ENCODE assay signal across 14 cellular contexts in genomic region chr11:457071-457760, GRCh38. TPM values are rescaled to one million over a fixed set of nuclear protein-coding genes. Genes with fewer than 3 reads are reported as not detected.
A peak's percentile ranks its signal among the peaks of the same experiment; 100 is the strongest.
DNase-seq lines count a peak whose midpoint lies in the region; ATAC-seq and TF ChIP-seq lines count a peak whose summit lies in the region.
"Had no signal": no experiment of that assay in that cellular context is flagged by ENCODE, and none has a peak within 500 bp of the region (broad histone marks: within the 10 kb centered on the region; RNA-seq: fewer than 3 reads in every experiment).

No MANE protein-coding gene starts in this region.

- H3K79me2 ChIP-seq in OCI-LY7 (ENCODE audit: insufficient read depth, low read depth, low read length) = no peaks in the 10 kb centered on the region
- H3K79me2 ChIP-seq in trophoblast cell (ENCODE audit: control insufficient read depth, insufficient read depth, low read length, poor library complexity) = peaks cover 10% of the 10 kb centered on the region

- no peak overlapping the region for H4K91ac ChIP-seq in trophoblast cell (ENCODE audit: low read depth, low read length)

- H2BK120ac ChIP-seq in trophoblast cell (ENCODE audit: insufficient read depth, low read length, poor library complexity) = no peak overlapping the region

- H3K4me1 Mint-ChIP-seq in activated CD4-positive, alpha-beta T cell treated with anti-CD3 and anti-CD28 coated beads, Interleukin-2, amount 10 ng/mL, durations not matched to agents 7 days and 5 days = peaks cover 32% of the 10 kb centered on the region

- peak overlapping the region; percentile 68 for H3K27ac Mint-ChIP-seq in activated CD4-positive, alpha-beta T cell treated with anti-CD3 and anti-CD28 coated beads, Interleukin-2, amount 10 ng/mL, durations not matched to agents 7 days and 5 days

- H3K36me3 ChIP-seq in OCI-LY7 (ENCODE audit: insufficient read depth, low read length) = peaks cover 10% of the 10 kb centered on the region; the same call in 1 of the 2 replicates
- peaks cover 15% of the 10 kb centered on the region for H3K36me3 ChIP-seq in effector memory CD4-positive, alpha-beta T cell (ENCODE audit: control insufficient read depth, insufficient read depth, low read length)
- peaks cover 49 to 57% of the 10 kb centered on the region in 2 experiments for H3K36me3 ChIP-seq in trophoblast cell (ENCODE audit: control insufficient read depth in 1 of 2, insufficient read depth in 2 of 2, low read length in 2 of 2)

- H3K4me1 ChIP-seq in OCI-LY7 (ENCODE audit: insufficient read depth, low read length, poor library complexity, severe bottlenecking) (peaks cover 7% of the 10 kb centered on the region), trophoblast cell (ENCODE audit: control insufficient read depth in 1 of 2, insufficient read depth in 2 of 2, low read length in 2 of 2) (peaks cover 13 to 22% of the 10 kb centered on the region in 2 experiments)
- peaks cover 23% of the 10 kb centered on the region for H3K4me1 ChIP-seq in effector memory CD4-positive, alpha-beta T cell (ENCODE audit: control insufficient read depth, insufficient read depth, low read length, poor library complexity, severe bottlenecking)

- no peak overlapping the region for H3K4me2 ChIP-seq in OCI-LY7 (ENCODE audit: low read length)
- H3K4me2 ChIP-seq in trophoblast cell (ENCODE audit: low read length) = no peak overlapping the region

- no peak for DNase-seq in activated CD4-positive, alpha-beta T cell treated with anti-CD3 and anti-CD28 coated beads, Interleukin-2, amount 10 ng/mL, durations not matched to agents 7 days and 5 days
- no peak for DNase-seq in activated CD4-positive, alpha-beta T cell treated with anti-CD3 and anti-CD28 coated beads, Interleukin-2, amount 50 U/mL, for 4 hours
- DNase-seq in OCI-LY7 (ENCODE audit: low spot score) = no peak
- no peak for DNase-seq in effector memory CD4-positive, alpha-beta T cell
- no peak for DNase-seq in trophoblast cell
- DNase-seq in HPDE6-E6E7 (ENCODE audit: extremely low spot score) = no peak
- no peak for DNase-seq in NCI-H82 (lab: John Stamatoyannopoulos, UW)
- DNase-seq: heart right ventricle, NCI-H1048, PC-3, substantia nigra had no signal

- H3K18ac ChIP-seq in trophoblast cell (ENCODE audit: low read length) = no peak overlapping the region

- H3K27me3 Mint-ChIP-seq in activated CD4-positive, alpha-beta T cell treated with anti-CD3 and anti-CD28 coated beads, Interleukin-2, amount 10 ng/mL, durations not matched to agents 7 days and 5 days = no peaks in the 10 kb centered on the region

- H4K20me1 ChIP-seq in OCI-LY7 (ENCODE audit: insufficient read depth, low read length) = no peaks in the 10 kb centered on the region

- no peak for TF ChIP-seq CTCF in OCI-LY7 (conservative IDR thresholded peaks at IDR 0.05; ENCODE audit: low read length)

- H2AK5ac ChIP-seq in trophoblast cell (ENCODE audit: low read length) = no peak overlapping the region

- no peak overlapping the region for H4K8ac ChIP-seq in trophoblast cell (ENCODE audit: low read depth, low read length)

- H3K9ac ChIP-seq in trophoblast cell (ENCODE audit: low read length) = no peak overlapping the region

- peaks cover 11% of the 10 kb centered on the region for H3K79me1 ChIP-seq in trophoblast cell (ENCODE audit: low read length)

- BruUV-seq in OCI-LY7 (replicated peaks; lab: Mats Ljungman, UMichigan) = TSS peak; percentile 33

- WGBS in trophoblast cell (ENCODE audit: extremely low coverage, insufficient coverage, insufficient read length) = no CpG with 5 or more reads among the region's 23 CpGs

- POLR2A ChIA-PET in activated CD4-positive, alpha-beta T cell treated with anti-CD3 and anti-CD28 coated beads, Interleukin-2, amount 10 ng/mL, durations not matched to agents 7 days and 5 days (lab: Charles Lee) = interaction anchor here (0.5 kb wide), 1 partner anchor 133 kb away, joined by 3 read pairs; no protein-coding TSS in a partner anchor
- POLR2A ChIA-PET in OCI-LY7 (lab: Charles Lee) = no interaction called here

- no peak overlapping the region for H2AFZ ChIP-seq in OCI-LY7 (ENCODE audit: low read length)
- no peak overlapping the region for H2AFZ ChIP-seq in trophoblast cell (ENCODE audit: insufficient read depth, low read length, poor library complexity)

- H3K9me3 Mint-ChIP-seq in activated CD4-positive, alpha-beta T cell treated with anti-CD3 and anti-CD28 coated beads, Interleukin-2, amount 10 ng/mL, durations not matched to agents 7 days and 5 days = no peaks in the 10 kb centered on the region

- H3K9me3 ChIP-seq in OCI-LY7 (ENCODE audit: low read length) (no peaks in the 10 kb centered on the region), trophoblast cell (ENCODE audit: insufficient read depth, low read depth, low read length) (peaks cover 3% of the 10 kb centered on the region)
- no peaks in the 10 kb centered on the region for H3K9me3 ChIP-seq in effector memory CD4-positive, alpha-beta T cell (ENCODE audit: control insufficient read depth, low read length)
- H3K9me3 ChIP-seq: heart right ventricle, neutrophil had no signal

- no peak for ATAC-seq in HG03565 (IDR thresholded peaks at IDR 0.05; ENCODE audit: unreplicated experiment)
- ATAC-seq: heart right ventricle, PC-3 had no signal

- H4K12ac ChIP-seq in trophoblast cell (ENCODE audit: low read depth, low read length) = no peak overlapping the region

- H3K23ac ChIP-seq in trophoblast cell (ENCODE audit: low read length) = no peak overlapping the region

- H3K4me3 ChIP-seq in OCI-LY7 (ENCODE audit: low read depth, low read length, poor library complexity, severe bottlenecking) = no peak overlapping the region
- peak overlapping the region; percentile 23 for H3K4me3 ChIP-seq in effector memory CD4-positive, alpha-beta T cell (ENCODE audit: insufficient read depth, low read depth, low read length, poor library complexity, severe bottlenecking)
- peak overlapping the region; percentile 42 for H3K4me3 ChIP-seq in trophoblast cell (ENCODE audit: low read depth, low read length)
- H3K4me3 ChIP-seq: heart right ventricle had no signal

- no peaks in the 10 kb centered on the region for H3K9me2 ChIP-seq in OCI-LY7 (ENCODE audit: insufficient read depth, low read length)

- no peak overlapping the region for H3K4ac ChIP-seq in trophoblast cell (ENCODE audit: low read depth, low read length)

- intact Hi-C loops in OCI-LY7 (cut with micrococcal nuclease; ENCODE audit: unreplicated experiment) = no loop called here

- H3K27me3 ChIP-seq in effector memory CD4-positive, alpha-beta T cell (replicated peaks; ENCODE audit: control insufficient read depth, insufficient read depth, low read length, poor library complexity, severe bottlenecking) = no peaks in the 10 kb centered on the region
- H3K27me3 ChIP-seq in trophoblast cell (ENCODE audit: insufficient read depth, low read length) = no peaks in the 10 kb centered on the region
- H3K27me3 ChIP-seq: heart right ventricle, neutrophil had no signal

- H3K27ac ChIP-seq in OCI-LY7 (ENCODE audit: low read depth, low read length, poor library complexity, severe bottlenecking) (no peak overlapping the region), trophoblast cell (ENCODE audit: low read depth, low read length) (no peak overlapping the region)
- peak overlapping the region; percentile 66 for H3K27ac ChIP-seq in effector memory CD4-positive, alpha-beta T cell (ENCODE audit: insufficient read depth, low read length, poor library complexity, severe bottlenecking)
- H3K27ac ChIP-seq: neutrophil had no signal

- no peak overlapping the region for H2BK12ac ChIP-seq in trophoblast cell (ENCODE audit: low read length)

- peaks cover 12% of the 10 kb centered on the region for H3K36me3 Mint-ChIP-seq in activated CD4-positive, alpha-beta T cell treated with anti-CD3 and anti-CD28 coated beads, Interleukin-2, amount 10 ng/mL, durations not matched to agents 7 days and 5 days (ENCODE audit: low read depth)

- no peak overlapping the region for H2BK5ac ChIP-seq in trophoblast cell (ENCODE audit: low read depth, low read length, poor library complexity)

- CTCF ChIA-PET in activated CD4-positive, alpha-beta T cell treated with anti-CD3 and anti-CD28 coated beads, Interleukin-2, amount 10 ng/mL, durations not matched to agents 7 days and 5 days (lab: Charles Lee) = interaction anchor here (0.6 to 1.5 kb wide), 5 partner anchors 9 to 286 kb away, joined by 3 to 4 read pairs (median 4); no protein-coding TSS in a partner anchor
- CTCF ChIA-PET in OCI-LY7 (lab: Charles Lee; ENCODE audit: unreplicated experiment) = no interaction called here

- peak overlapping the region; percentile 47 for H3K4me3 Mint-ChIP-seq in activated CD4-positive, alpha-beta T cell treated with anti-CD3 and anti-CD28 coated beads, Interleukin-2, amount 10 ng/mL, durations not matched to agents 7 days and 5 days

- no peak overlapping the region for H3K14ac ChIP-seq in trophoblast cell (ENCODE audit: low read length)

RNA-seq across cellular contexts. Expression of gene PTDSS2, which starts 7.1 kb away (rescaled TPM):
- 10 to 100 TPM; 22.7 to 25.2 TPM for total RNA-seq in activated CD4-positive, alpha-beta T cell treated with anti-CD3 and anti-CD28 coated beads, Interleukin-2, amount 10 ng/mL, durations not matched to agents 7 days and 5 days
- total RNA-seq in OCI-LY7 (2014; rRNA removed; shearing (Covaris generic)) = 19.6 and 27.8 TPM in 2 replicates
- total RNA-seq in OCI-LY7 (2022) = 30.3 and 32.7 TPM in 2 replicates
- polyA plus RNA-seq in trophoblast cell (2013) = 27.0 and 28.6 TPM in 2 replicates

RNA-seq across cellular contexts. Expression of gene ANO9, which starts 15.4 kb away (rescaled TPM):
- total RNA-seq in activated CD4-positive, alpha-beta T cell treated with anti-CD3 and anti-CD28 coated beads, Interleukin-2, amount 10 ng/mL, durations not matched to agents 7 days and 5 days = 10 to 100 TPM; 88.2 to 94.2 TPM
- 22.2 and 25.7 TPM in 2 replicates for total RNA-seq in OCI-LY7 (2014; rRNA removed; shearing (Covaris generic))
- total RNA-seq in OCI-LY7 (2022) = 27.6 and 28.2 TPM in 2 replicates
- polyA plus RNA-seq in trophoblast cell (2013) = 16.3 and 16.5 TPM in 2 replicates
- total RNA-seq: A673 had no signal

RNA-seq across cellular contexts. Expression of gene SIGIRR, which starts 42.4 kb away (rescaled TPM):
- total RNA-seq in activated CD4-positive, alpha-beta T cell treated with anti-CD3 and anti-CD28 coated beads, Interleukin-2, amount 10 ng/mL, durations not matched to agents 7 days and 5 days = 100 to 1,000 TPM; 226 to 255 TPM
- total RNA-seq in OCI-LY7 (2014; rRNA removed; shearing (Covaris generic)) = 36.9 and 57.2 TPM in 2 replicates
- total RNA-seq in OCI-LY7 (2022) = 25.3 and 29.2 TPM in 2 replicates
- polyA plus RNA-seq in trophoblast cell (2013) = 49.3 and 51.6 TPM in 2 replicates

RNA-seq across cellular contexts. Expression of gene RNH1, which starts 49.8 kb away (rescaled TPM):
- total RNA-seq in activated CD4-positive, alpha-beta T cell treated with anti-CD3 and anti-CD28 coated beads, Interleukin-2, amount 10 ng/mL, durations not matched to agents 7 days and 5 days = 10 to 100 TPM; 90.6 to 99.5 TPM
- 57.1 and 65.7 TPM in 2 replicates for total RNA-seq in OCI-LY7 (2014; rRNA removed; shearing (Covaris generic))
- total RNA-seq in OCI-LY7 (2022) = 48.8 and 65.5 TPM in 2 replicates
- 79.1 and 82.8 TPM in 2 replicates for polyA plus RNA-seq in trophoblast cell (2013)
